In genomic region chr5:39948867-39949468, GRCh38 we compare ENCODE assay signal across 8 cellular contexts.
DNase-seq lines count a peak whose midpoint lies in the region; ATAC-seq, FAIRE-seq and TF ChIP-seq lines count a peak whose summit lies in the region.

No MANE protein-coding gene starts in this region.

- in situ Hi-C loops in HepG2 (cut with HindIII; ENCODE audit: extremely low pct_ligation_motif_present, low pct_unique_long_range_greater_than_20kb), result loop anchor here (5.0 kb wide), 1 partner anchor 738 kb away; no protein-coding TSS in a partner anchor

- FAIRE-seq in HepG2 (lab: Jason Lieb, UNC), result no peak

- POLR2A ChIA-PET in HepG2 (lab: Yijun Ruan, JAX), result no interaction called here

- H3K4me3 ChIP-seq in HepG2 (replicated peaks in 1 of 3; ENCODE audit: insufficient read depth in 1 of 3, low read depth in 2 of 3, low read length in 3 of 3), result no peak overlapping the region

- H3K9ac ChIP-seq in HepG2 (ENCODE audit: insufficient read depth, low read depth, low read length), result no peak overlapping the region

- CTCF ChIA-PET in HepG2 (lab: Yijun Ruan, JAX; ENCODE audit: low intra/inter-chr PET ratio, low total read pairs), result interaction anchor here (1.3 to 2.8 kb wide), 3 partner anchors 736 to 787 kb away, joined by 3 to 35 read pairs (median 6); no protein-coding TSS in a partner anchor

- no peak overlapping the region for H2AFZ ChIP-seq in HepG2 (ENCODE audit: low read length)

- intact Hi-C loops in HepG2 (cut with micrococcal nuclease; ENCODE audit: unreplicated experiment), result loop anchor here (1.0 to 5.0 kb wide), 5 partner anchors 235 to 928 kb away; no protein-coding TSS in a partner anchor

- DNase-seq in 8988T, result peak; percentile 23
- DNase-seq in NCI-H2107 treated with DMSO at 0.1 percent for 48 hours (lab: John Stamatoyannopoulos, UW; ENCODE audit: unreplicated experiment), result peak; percentile 37
- DNase-seq in cerebellar cortex (ENCODE audit: low spot score), result peak; percentile 47
- DNase-seq in HepG2 (ENCODE audit: low spot score), result peak; percentile 68
- DNase-seq in stimulated activated CD8-positive, alpha-beta memory T cell treated with anti-CD3 and anti-CD28 coated beads, Interleukin-15, amount 100 ng/mL, for 1 hour (ENCODE audit: low read depth), result peak; percentile 28

- H3K27ac ChIP-seq in VCaP, result no peak overlapping the region
- H3K27ac ChIP-seq in HepG2 (ENCODE audit: extremely low read length, insufficient read depth, low read length), result no peak overlapping the region

- TF ChIP-seq CTCF in VCaP (conservative IDR thresholded peaks at IDR 0.05) (peak; percentile 86), HepG2 (CRISPR knock-in tag; IDR thresholded peaks at IDR 0.05) (peak; percentile 64)

- H3K36me3 ChIP-seq in HepG2 (replicated peaks in 1 of 2; ENCODE audit: control insufficient read depth in 1 of 2, insufficient read depth in 2 of 2, low read length in 2 of 2), result no peaks in the 10 kb centered on the region

- BruUV-seq in HepG2 (replicated peaks; lab: Mats Ljungman, UMichigan), result no TSS peak

- WGBS in HepG2 (ENCODE audit: low lambda C conversion rate), result 47% methylated on average over 2 of the region's 2 CpGs

- ATAC-seq in GM18498 (IDR thresholded peaks at IDR 0.05; ENCODE audit: unreplicated experiment) (peak; percentile 91), HG02981 (IDR thresholded peaks at IDR 0.05; ENCODE audit: unreplicated experiment) (peak; percentile 84), HepG2 (peak; percentile 86)

- no peaks in the 10 kb centered on the region for H3K79me2 ChIP-seq in HepG2 (ENCODE audit: insufficient read depth, low read length)

- H3K4me1 ChIP-seq in HepG2 (ENCODE audit: insufficient read depth, low read length), result no peaks in the 10 kb centered on the region

- TF ChIP-seq EP300 in HepG2 (IDR thresholded peaks at IDR 0.05; ENCODE audit: low read depth in 2 of 2, low read length in 2 of 2) (no peak), HepG2 (CRISPR knock-in tag; IDR thresholded peaks at IDR 0.05; ENCODE audit: borderline replicate concordance) (no peak)

- H4K20me1 ChIP-seq in HepG2 (ENCODE audit: insufficient read depth, low read length), result no peaks in the 10 kb centered on the region

- peak; percentile 42; the same call in 1 of the 2 replicates for TF ChIP-seq RAD21 in HepG2 (CRISPR knock-in tag; IDR thresholded peaks at IDR 0.05)

- TF ChIP-seq POLR2A in HepG2 (IDR thresholded peaks at IDR 0.05; ENCODE audit: insufficient read depth in 1 of 2, low read depth in 2 of 2, low read length in 2 of 2), result no peak

- no peaks in the 10 kb centered on the region for H3K9me3 ChIP-seq in HepG2 (ENCODE audit: low read length)

- H3K27me3 ChIP-seq in HepG2 (ENCODE audit: control insufficient read depth in 1 of 2, insufficient read depth in 2 of 2, low read length in 2 of 2), result no peaks in the 10 kb centered on the region

- H3K4me2 ChIP-seq in HepG2 (ENCODE audit: low read depth, low read length), result no peak overlapping the region

TF ChIP-seq in HepG2, 621 proteins besides CTCF, POLR2A, EP300 and RAD21:
- TF ChIP-seq JDP2 (CRISPR knock-in tag; IDR thresholded peaks at IDR 0.05; ENCODE audit: borderline replicate concordance), result no peak
- TF ChIP-seq STAG1 (CRISPR knock-in tag; IDR thresholded peaks at IDR 0.05), result peak; percentile 76
- peak; percentile 74 for TF ChIP-seq SMC3 (IDR thresholded peaks at IDR 0.05; ENCODE audit: low read length)
- TF ChIP-seq RFX5 (IDR thresholded peaks at IDR 0.05; ENCODE audit: low read depth, low read length), result peak; percentile 80
